In the genomic region with DNA sequence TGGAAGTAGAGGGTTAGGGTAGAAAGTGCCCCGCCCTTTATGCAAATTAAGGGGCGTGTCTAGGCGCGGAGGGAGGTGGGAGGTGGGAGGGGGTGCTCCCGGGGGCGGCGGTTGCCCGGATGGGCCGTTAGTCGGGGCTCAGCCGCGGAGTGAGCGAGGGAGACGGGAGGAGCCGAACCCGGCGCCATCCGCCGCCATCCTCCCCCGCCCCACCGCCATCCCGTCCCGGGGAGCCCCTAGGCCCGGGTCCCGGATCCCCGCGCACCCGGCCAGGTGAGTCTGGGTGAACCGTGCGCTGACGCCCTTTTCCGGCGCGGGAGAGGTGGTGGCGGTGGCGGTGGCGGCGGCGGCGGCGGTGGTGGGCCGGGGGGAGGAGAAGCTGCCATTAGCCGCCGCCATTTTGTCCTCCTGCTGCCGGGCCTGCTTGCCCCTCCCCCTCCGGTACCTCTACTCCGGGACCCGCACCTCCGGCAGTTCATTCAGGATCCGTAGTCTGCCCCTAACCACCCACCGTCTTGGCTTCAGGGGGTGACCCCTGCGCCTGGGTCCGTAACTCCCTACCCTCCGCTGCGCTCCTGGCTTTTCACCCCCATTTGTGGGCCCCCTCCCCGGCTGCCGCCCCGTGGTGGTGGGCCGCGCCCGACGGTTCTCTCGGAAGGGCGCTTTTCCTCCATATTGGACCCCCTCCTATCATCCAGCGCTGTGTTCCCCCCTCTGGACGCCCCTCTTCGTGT, we compare ENCODE assay signal across 8 cellular contexts. TPM values are rescaled to one million over a fixed set of nuclear protein-coding genes. Genes with fewer than 3 reads are reported as not detected.
DNase-seq lines count a peak whose midpoint lies in the region; ATAC-seq and TF ChIP-seq lines count a peak whose summit lies in the region.

A gene (plus strand): TSS at position 130 of the 734 bp plus-strand sequence. CDS start 2,075 bp downstream, outside the sequence.

- no peaks in the 10 kb centered on the region for H3K9me3 ChIP-seq in RWPE2 (ENCODE audit: severe bottlenecking)

- no peak for TF ChIP-seq EP300 in Ishikawa (IDR thresholded peaks at IDR 0.05; ENCODE audit: borderline replicate concordance)

- H3K27ac ChIP-seq in RWPE2 (ENCODE audit: poor library complexity, severe bottlenecking) = peak within 1 kb of the TSS; percentile 89

- intact Hi-C loops in left ventricle myocardium superior (cut with micrococcal nuclease) = no loop called here

- no peak for DNase-seq in Daoy (ENCODE audit: low read depth)
- DNase-seq in RWPE2 (ENCODE audit: low spot score) = peak; percentile 93
- DNase-seq in activated naive CD8-positive, alpha-beta T cell treated with anti-CD3 and anti-CD28 coated beads, Interleukin-2, amount 50 U/mL, for 16 hours (ENCODE audit: low read depth, low spot score) = peak; percentile 57
- DNase-seq in left ventricle myocardium superior = no peak
- DNase-seq in renal cortical epithelial cell (ENCODE audit: low read depth) = no peak
- DNase-seq in activated effector memory CD4-positive, alpha-beta T cell treated with Interleukin-2 at 50 U/mL for 16 hours = no peak

- peak within 1 kb of the TSS; percentile 84 for H3K4me3 ChIP-seq in RWPE2 (ENCODE audit: severe bottlenecking)

- no peak for TF ChIP-seq CTCF in RWPE2 (IDR thresholded peaks at IDR 0.05; ENCODE audit: poor library complexity, severe bottlenecking)

- H3K4me1 ChIP-seq in RWPE2 (ENCODE audit: insufficient read depth, poor library complexity, severe bottlenecking) = peaks cover 12% of the 10 kb centered on the region

- peaks cover 44% of the 10 kb centered on the region for H3K36me3 ChIP-seq in RWPE2 (ENCODE audit: low read depth)

- no peaks in the 10 kb centered on the region for H3K27me3 ChIP-seq in RWPE2 (ENCODE audit: insufficient read depth, poor library complexity, severe bottlenecking)

- peak; percentile 51 for ATAC-seq in GM21723 (IDR thresholded peaks at IDR 0.05; ENCODE audit: unreplicated experiment)
- peak; percentile 73 for ATAC-seq in RWPE2 (ENCODE audit: low read depth)
- peak; percentile 91 for ATAC-seq in left ventricle myocardium superior

- TF ChIP-seq RAD21 in Ishikawa (IDR thresholded peaks at IDR 0.05; ENCODE audit: low read depth) = no peak

TF ChIP-seq in Ishikawa, 13 proteins besides CTCF, POLR2A, EP300 and RAD21:
- TF ChIP-seq EGR1 (IDR thresholded peaks at IDR 0.05) (no peak; the same call in none of the 2 replicates), NFIC (IDR thresholded peaks at IDR 0.05) (no peak), ZBTB7A (IDR thresholded peaks at IDR 0.05; ENCODE audit: low read depth) (0 out of 2 replicates have a peak, but pooled peaks have one; percentile 49), CREB1 (IDR thresholded peaks at IDR 0.05; ENCODE audit: low read depth) (no peak), CEBPB (IDR thresholded peaks at IDR 0.05) (no peak), YY1 (IDR thresholded peaks at IDR 0.05; ENCODE audit: low read depth) (peak; percentile 95), TCF12 (IDR thresholded peaks at IDR 0.05; ENCODE audit: low read depth) (peak; percentile 26; the same call in 1 of the 2 replicates), TAF1 (IDR thresholded peaks at IDR 0.05; ENCODE audit: low read depth) (peak; percentile 94), TEAD4 (IDR thresholded peaks at IDR 0.05) (no peak), FOXM1 (IDR thresholded peaks at IDR 0.05; ENCODE audit: borderline replicate concordance, low read depth) (0 out of 2 replicates have a peak, but pooled peaks have one; percentile 12)
- TF ChIP-seq, protein P1, sequence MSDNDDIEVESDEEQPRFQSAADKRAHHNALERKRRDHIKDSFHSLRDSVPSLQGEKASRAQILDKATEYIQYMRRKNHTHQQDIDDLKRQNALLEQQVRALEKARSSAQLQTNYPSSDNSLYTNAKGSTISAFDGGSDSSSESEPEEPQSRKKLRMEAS (IDR thresholded peaks at IDR 0.05) = peak; percentile 53
- TF ChIP-seq, protein P2, sequence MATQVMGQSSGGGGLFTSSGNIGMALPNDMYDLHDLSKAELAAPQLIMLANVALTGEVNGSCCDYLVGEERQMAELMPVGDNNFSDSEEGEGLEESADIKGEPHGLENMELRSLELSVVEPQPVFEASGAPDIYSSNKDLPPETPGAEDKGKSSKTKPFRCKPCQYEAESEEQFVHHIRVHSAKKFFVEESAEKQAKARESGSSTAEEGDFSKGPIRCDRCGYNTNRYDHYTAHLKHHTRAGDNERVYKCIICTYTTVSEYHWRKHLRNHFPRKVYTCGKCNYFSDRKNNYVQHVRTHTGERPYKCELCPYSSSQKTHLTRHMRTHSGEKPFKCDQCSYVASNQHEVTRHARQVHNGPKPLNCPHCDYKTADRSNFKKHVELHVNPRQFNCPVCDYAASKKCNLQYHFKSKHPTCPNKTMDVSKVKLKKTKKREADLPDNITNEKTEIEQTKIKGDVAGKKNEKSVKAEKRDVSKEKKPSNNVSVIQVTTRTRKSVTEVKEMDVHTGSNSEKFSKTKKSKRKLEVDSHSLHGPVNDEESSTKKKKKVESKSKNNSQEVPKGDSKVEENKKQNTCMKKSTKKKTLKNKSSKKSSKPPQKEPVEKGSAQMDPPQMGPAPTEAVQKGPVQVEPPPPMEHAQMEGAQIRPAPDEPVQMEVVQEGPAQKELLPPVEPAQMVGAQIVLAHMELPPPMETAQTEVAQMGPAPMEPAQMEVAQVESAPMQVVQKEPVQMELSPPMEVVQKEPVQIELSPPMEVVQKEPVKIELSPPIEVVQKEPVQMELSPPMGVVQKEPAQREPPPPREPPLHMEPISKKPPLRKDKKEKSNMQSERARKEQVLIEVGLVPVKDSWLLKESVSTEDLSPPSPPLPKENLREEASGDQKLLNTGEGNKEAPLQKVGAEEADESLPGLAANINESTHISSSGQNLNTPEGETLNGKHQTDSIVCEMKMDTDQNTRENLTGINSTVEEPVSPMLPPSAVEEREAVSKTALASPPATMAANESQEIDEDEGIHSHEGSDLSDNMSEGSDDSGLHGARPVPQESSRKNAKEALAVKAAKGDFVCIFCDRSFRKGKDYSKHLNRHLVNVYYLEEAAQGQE (IDR thresholded peaks at IDR 0.05; ENCODE audit: low read depth) = 0 out of 2 replicates have a peak, but pooled peaks have one; percentile 2
- TF ChIP-seq, protein P3, sequence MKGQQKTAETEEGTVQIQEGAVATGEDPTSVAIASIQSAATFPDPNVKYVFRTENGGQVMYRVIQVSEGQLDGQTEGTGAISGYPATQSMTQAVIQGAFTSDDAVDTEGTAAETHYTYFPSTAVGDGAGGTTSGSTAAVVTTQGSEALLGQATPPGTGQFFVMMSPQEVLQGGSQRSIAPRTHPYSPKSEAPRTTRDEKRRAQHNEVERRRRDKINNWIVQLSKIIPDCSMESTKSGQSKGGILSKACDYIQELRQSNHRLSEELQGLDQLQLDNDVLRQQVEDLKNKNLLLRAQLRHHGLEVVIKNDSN (IDR thresholded peaks at IDR 0.05) = no peak
TF ChIP-seq in Ishikawa: peak in this region for 7.

RNA-seq across cellular contexts. Expression of the gene that starts here (rescaled TPM):
- total RNA-seq in Daoy (2014; rRNA removed; shearing (Covaris generic)) = 50.1 and 51.9 TPM in 2 replicates
- total RNA-seq in left ventricle myocardium superior (76.9 TPM), renal cortical epithelial cell (13.9 and 90.6 TPM in 2 replicates)

Comparison
In these comparisons a context has a peak if more than half of its experiments do, and no peak if none do; other contexts are left out.
1. DNase-seq: peak in RWPE2 (single experiment) and activated naive CD8-positive, alpha-beta T cell treated with anti-CD3 and anti-CD28 coated beads, Interleukin-2, amount 50 U/mL, for 16 hours (single experiment); none in Daoy (single experiment), left ventricle myocardium superior (single experiment), renal cortical epithelial cell (single experiment) and activated effector memory CD4-positive, alpha-beta T cell treated with Interleukin-2 at 50 U/mL for 16 hours (single experiment).
2. Peak in every context shown above with its lines, with median percentiles within 50 percentile points of each other: ATAC-seq.